In the genomic region with DNA sequence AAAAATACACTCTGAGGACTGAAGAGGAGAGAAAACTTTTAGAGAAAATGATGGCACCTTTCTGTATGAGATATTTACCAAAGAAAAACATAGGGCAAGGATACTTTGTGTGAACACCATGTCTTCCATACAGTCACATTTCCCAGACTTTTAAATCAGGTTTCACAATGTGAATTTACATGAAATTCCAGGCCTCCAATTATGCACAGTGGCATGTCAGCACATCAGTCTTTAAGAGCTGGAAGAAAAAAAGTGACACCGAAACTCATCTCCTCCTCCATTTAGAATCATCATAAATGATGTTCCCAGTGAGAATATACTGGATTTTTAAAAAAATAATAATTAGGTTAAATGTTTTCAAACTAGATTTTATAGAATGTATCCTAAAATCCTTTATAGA, we compare ENCODE assay signal across 18 cellular contexts.
DNase-seq lines count a peak whose midpoint lies in the region; ATAC-seq and TF ChIP-seq lines count a peak whose summit lies in the region.
"Had no signal": no experiment of that assay in that cellular context is flagged by ENCODE, and none has a peak within 500 bp of the region (broad histone marks: within the 10 kb centered on the region; RNA-seq: fewer than 3 reads in every experiment).

No MANE protein-coding gene starts in this region.

- no peaks in the 10 kb centered on the region for H3K36me3 ChIP-seq in breast epithelium
- H3K36me3 ChIP-seq: BLaER1 had no signal

- CTCF ChIA-PET in MCF 10A (lab: Yijun Ruan, JAX), result interaction anchor here (0.6 to 1.1 kb wide), 3 partner anchors 81 to 903 kb away, joined by 3 to 6 read pairs (median 4); no protein-coding TSS in a partner anchor

- POLR2A ChIA-PET in MCF 10A (lab: Yijun Ruan, JAX), result interaction anchor here (0.7 to 4.4 kb wide), 10 partner anchors 9 to 325 kb away, joined by 3 to 43 read pairs (median 4); no protein-coding TSS in a partner anchor

- peak overlapping the region; percentile 76 for H3K4me3 Mint-ChIP-seq in MCF 10A (ENCODE audit: unreplicated experiment)
- no peak overlapping the region for H3K4me3 Mint-ChIP-seq in mesothelial cell of epicardium
- H3K4me3 Mint-ChIP-seq: CD14-positive monocyte; CD8-positive, alpha-beta T cell; GM23338 had no signal

- no TSS peak for BruUV-seq in MCF 10A (replicated peaks; lab: Mats Ljungman, UMichigan)

- DNase-seq in MCF 10A (ENCODE audit: unreplicated experiment), result peak; percentile 27
- DNase-seq in breast epithelium (ENCODE audit: low spot score in 2 of 2), result no peak
- DNase-seq in amniotic epithelial cell (ENCODE audit: low read depth), result peak; percentile 64
- no peak for DNase-seq in mesothelial cell of epicardium (ENCODE audit: low spot score in 2 of 2, unreplicated experiment in 2 of 2)
- DNase-seq in D341Med (ENCODE audit: low spot score), result no peak
- no peak for DNase-seq in NCI-H146 treated with DMSO at 0.1 percent for 48 hours (lab: John Stamatoyannopoulos, UW; ENCODE audit: unreplicated experiment)
- DNase-seq: Calu3; CD8-positive, alpha-beta T cell; DMS 273 treated with DMSO at 0.1 percent for 48 hours; DMS53; DND-41; HCEC 1CT had no signal

- TF ChIP-seq CTCF in MCF 10A (IDR thresholded peaks at IDR 0.05; ENCODE audit: unreplicated experiment) (no peak), breast epithelium (IDR thresholded peaks at IDR 0.05) (no peak), mesothelial cell of epicardium (IDR thresholded peaks at IDR 0.05; ENCODE audit: unreplicated experiment) (no peak)

- H3K36me3 Mint-ChIP-seq in MCF 10A (ENCODE audit: insufficient read depth, unreplicated experiment), result no peaks in the 10 kb centered on the region
- H3K36me3 Mint-ChIP-seq in mesothelial cell of epicardium, result no peaks in the 10 kb centered on the region
- H3K36me3 Mint-ChIP-seq: CD14-positive monocyte; CD8-positive, alpha-beta T cell had no signal

- intact Hi-C loops in MCF 10A (cut with micrococcal nuclease) (loop anchor here (2.0 kb wide), 1 partner anchor 326 kb away; no protein-coding TSS in a partner anchor), breast epithelium (cut with DNase I; ENCODE audit: low total_unique reads) (no loop called here)

- peaks cover 36% of the 10 kb centered on the region for H3K4me1 Mint-ChIP-seq in MCF 10A (ENCODE audit: insufficient read depth, unreplicated experiment)
- H3K4me1 Mint-ChIP-seq in mesothelial cell of epicardium, result peaks cover 32% of the 10 kb centered on the region
- H3K4me1 Mint-ChIP-seq: CD14-positive monocyte had no signal

- TF ChIP-seq POLR2A in breast epithelium (IDR thresholded peaks at IDR 0.05), result no peak

- no peak for ATAC-seq in HG02763 (IDR thresholded peaks at IDR 0.05; ENCODE audit: unreplicated experiment)
- no peak for ATAC-seq in GM21390 (IDR thresholded peaks at IDR 0.05; ENCODE audit: unreplicated experiment)
- ATAC-seq: CD8-positive, alpha-beta T cell; GM23338 had no signal

- H3K27ac ChIP-seq in breast epithelium, result no peak overlapping the region
- H3K27ac ChIP-seq: 22Rv1, BLaER1 had no signal

- H3K27me3 ChIP-seq in breast epithelium, result no peaks in the 10 kb centered on the region
- H3K27me3 ChIP-seq: BLaER1 had no signal

- H3K9me3 Mint-ChIP-seq in MCF 10A (ENCODE audit: unreplicated experiment) (no peaks in the 10 kb centered on the region), mesothelial cell of epicardium (no peaks in the 10 kb centered on the region)
- H3K9me3 Mint-ChIP-seq: CD8-positive, alpha-beta T cell; GM23338 had no signal

- no peaks in the 10 kb centered on the region for H3K9me3 ChIP-seq in breast epithelium
- H3K9me3 ChIP-seq: BLaER1 had no signal

- no peaks in the 10 kb centered on the region for H3K4me1 ChIP-seq in breast epithelium
- H3K4me1 ChIP-seq: BLaER1 had no signal

- no peaks in the 10 kb centered on the region for H3K27me3 Mint-ChIP-seq in MCF 10A (ENCODE audit: insufficient read depth, unreplicated experiment)
- no peaks in the 10 kb centered on the region for H3K27me3 Mint-ChIP-seq in mesothelial cell of epicardium (ENCODE audit: low read depth)

- H3K4me3 ChIP-seq in breast epithelium, result no peak overlapping the region
- H3K4me3 ChIP-seq: BLaER1, GM23338 had no signal

- H3K27ac Mint-ChIP-seq in MCF 10A (ENCODE audit: low read depth, unreplicated experiment) (peak overlapping the region; percentile 97), mesothelial cell of epicardium (peak overlapping the region; percentile 70)
- H3K27ac Mint-ChIP-seq: CD14-positive monocyte; CD8-positive, alpha-beta T cell; GM23338 had no signal

Comparison
In these comparisons a context has a peak if more than half of its experiments do, and no peak if none do; other contexts are left out.
1. DNase-seq: peak in MCF 10A (single experiment) and amniotic epithelial cell (single experiment); none in breast epithelium (0 of 2), mesothelial cell of epicardium (0 of 2), D341Med (single experiment) and NCI-H146 treated with DMSO at 0.1 percent for 48 hours (single experiment).